In genomic region chr20:44696315-44696714, GRCh38 we compare ENCODE assay signal across 1 cellular context.
TF ChIP-seq lines count a peak whose summit lies in the region.

No MANE protein-coding gene starts in this region.

TF ChIP-seq in K562, 482 proteins besides CTCF, POLR2A, EP300 and RAD21:
- TF ChIP-seq MBD1 (CRISPR knock-in tag; IDR thresholded peaks at IDR 0.05) = no peak
- no peak for TF ChIP-seq KLF16 (IDR thresholded peaks at IDR 0.05)
- no peak for TF ChIP-seq ZBTB2 (IDR thresholded peaks at IDR 0.05)
- TF ChIP-seq, protein P1, sequence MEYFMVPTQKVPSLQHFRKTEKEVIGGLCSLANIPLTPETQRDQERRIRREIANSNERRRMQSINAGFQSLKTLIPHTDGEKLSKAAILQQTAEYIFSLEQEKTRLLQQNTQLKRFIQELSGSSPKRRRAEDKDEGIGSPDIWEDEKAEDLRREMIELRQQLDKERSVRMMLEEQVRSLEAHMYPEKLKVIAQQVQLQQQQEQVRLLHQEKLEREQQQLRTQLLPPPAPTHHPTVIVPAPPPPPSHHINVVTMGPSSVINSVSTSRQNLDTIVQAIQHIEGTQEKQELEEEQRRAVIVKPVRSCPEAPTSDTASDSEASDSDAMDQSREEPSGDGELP (CRISPR knock-in tag; IDR thresholded peaks at IDR 0.05; ENCODE audit: borderline replicate concordance) = peak; percentile 46; the same call in 1 of the 2 replicates
- peak; percentile 100 for TF ChIP-seq ZNF12 (CRISPR knock-in tag; IDR thresholded peaks at IDR 0.05)
- no peak for TF ChIP-seq PHB2 (IDR thresholded peaks at IDR 0.05; ENCODE audit: low read depth)
- TF ChIP-seq ZKSCAN1 (IDR thresholded peaks at IDR 0.05; ENCODE audit: low read depth, low read length) = 0 out of 2 replicates have a peak, but pooled peaks have one; percentile 28
- TF ChIP-seq, protein P2, sequence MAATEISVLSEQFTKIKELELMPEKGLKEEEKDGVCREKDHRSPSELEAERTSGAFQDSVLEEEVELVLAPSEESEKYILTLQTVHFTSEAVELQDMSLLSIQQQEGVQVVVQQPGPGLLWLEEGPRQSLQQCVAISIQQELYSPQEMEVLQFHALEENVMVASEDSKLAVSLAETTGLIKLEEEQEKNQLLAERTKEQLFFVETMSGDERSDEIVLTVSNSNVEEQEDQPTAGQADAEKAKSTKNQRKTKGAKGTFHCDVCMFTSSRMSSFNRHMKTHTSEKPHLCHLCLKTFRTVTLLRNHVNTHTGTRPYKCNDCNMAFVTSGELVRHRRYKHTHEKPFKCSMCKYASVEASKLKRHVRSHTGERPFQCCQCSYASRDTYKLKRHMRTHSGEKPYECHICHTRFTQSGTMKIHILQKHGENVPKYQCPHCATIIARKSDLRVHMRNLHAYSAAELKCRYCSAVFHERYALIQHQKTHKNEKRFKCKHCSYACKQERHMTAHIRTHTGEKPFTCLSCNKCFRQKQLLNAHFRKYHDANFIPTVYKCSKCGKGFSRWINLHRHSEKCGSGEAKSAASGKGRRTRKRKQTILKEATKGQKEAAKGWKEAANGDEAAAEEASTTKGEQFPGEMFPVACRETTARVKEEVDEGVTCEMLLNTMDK (IDR thresholded peaks at IDR 0.05; ENCODE audit: borderline replicate concordance, insufficient read depth, low read depth, low read length, poor library complexity, severe bottlenecking) = peak; percentile 78
